Comparison of ENCODE assay signal across 19 cellular contexts in the genomic region with DNA sequence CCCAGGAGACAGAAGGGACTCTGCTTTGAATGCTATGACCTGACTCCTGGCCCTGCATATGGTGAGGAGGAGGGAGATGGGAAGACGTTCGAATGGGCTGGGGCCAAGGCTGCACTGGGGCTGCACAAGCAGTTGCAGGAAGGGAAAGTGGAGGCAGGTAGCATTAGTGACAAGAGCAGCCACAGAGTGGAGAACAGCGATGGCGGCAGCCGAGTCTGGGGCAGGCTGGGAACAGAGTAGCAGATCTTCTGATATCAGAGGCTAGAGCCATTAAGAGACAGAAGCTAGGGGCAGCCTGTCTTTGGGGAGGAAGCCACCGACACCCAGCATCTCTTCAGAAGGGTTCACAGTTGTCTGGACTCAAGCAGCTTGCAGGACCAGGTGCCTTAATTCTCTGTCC. TPM values are rescaled to one million over a fixed set of nuclear protein-coding genes. Genes with fewer than 3 reads are reported as not detected.
DNase-seq lines count a peak whose midpoint lies in the region; ATAC-seq, FAIRE-seq and TF ChIP-seq lines count a peak whose summit lies in the region.
"Had no signal": no experiment of that assay in that cellular context is flagged by ENCODE, and none has a peak within 500 bp of the region (broad histone marks: within the 10 kb centered on the region; RNA-seq: fewer than 3 reads in every experiment).

No MANE protein-coding gene starts in this region.

- H3K4me2 ChIP-seq in A549, result no peak overlapping the region
- H3K4me2 ChIP-seq: KMS-11 had no signal

- CTCF ChIA-PET in A549 (lab: Yijun Ruan, JAX), result interaction anchor here (0.5 to 6.8 kb wide), 7 partner anchors 10 to 241 kb away, joined by 3 to 59 read pairs (median 4); no protein-coding TSS in a partner anchor
- CTCF ChIA-PET in HEK293T (lab: Yijun Ruan, JAX), result no interaction called here

- H3K27ac Mint-ChIP-seq in CD4-positive, CD25-positive, alpha-beta regulatory T cell, result peak overlapping the region in 2 of 3 donors; percentile 70 to 95
- peak overlapping the region; percentile 32 for H3K27ac Mint-ChIP-seq in activated naive CD8-positive, alpha-beta T cell treated with anti-CD3 and anti-CD28 coated beads for 36 hours
- peak overlapping the region; percentile 14 for H3K27ac Mint-ChIP-seq in neural crest cell (ENCODE audit: unreplicated experiment)
- H3K27ac Mint-ChIP-seq: WTC11 had no signal

- no peaks in the 10 kb centered on the region for H3K4me1 ChIP-seq in A549
- no peaks in the 10 kb centered on the region for H3K4me1 ChIP-seq in CD4-positive, CD25-positive, alpha-beta regulatory T cell (ENCODE audit: control insufficient read depth, insufficient read depth, low read length, poor library complexity, severe bottlenecking)
- H3K4me1 ChIP-seq: pancreas had no signal

- H3K4me3 Mint-ChIP-seq in CD4-positive, CD25-positive, alpha-beta regulatory T cell, result no peak overlapping the region
- H3K4me3 Mint-ChIP-seq in activated naive CD8-positive, alpha-beta T cell treated with anti-CD3 and anti-CD28 coated beads for 36 hours, result no peak overlapping the region
- H3K4me3 Mint-ChIP-seq in neural crest cell, result no peak overlapping the region
- H3K4me3 Mint-ChIP-seq: memory B cell, WTC11 had no signal

- no peak overlapping the region for H3K4me3 ChIP-seq in A549
- no peak overlapping the region for H3K4me3 ChIP-seq in CD4-positive, CD25-positive, alpha-beta regulatory T cell (ENCODE audit: low read depth, low read length)
- H3K4me3 ChIP-seq: pancreas had no signal

- TF ChIP-seq CTCF in A549 (IDR thresholded peaks at IDR 0.05) (no peak), neural crest cell (conservative IDR thresholded peaks at IDR 0.05) (no peak)

- H3K36me3 ChIP-seq in CD4-positive, CD25-positive, alpha-beta regulatory T cell (ENCODE audit: control insufficient read depth, insufficient read depth, low read length), result peaks cover 13% of the 10 kb centered on the region
- H3K36me3 ChIP-seq: pancreas had no signal

- peak; percentile 29 to 43; a peak in 5 of 6 replicates for ATAC-seq in A549
- no peak for ATAC-seq in CD4-positive, CD25-positive, alpha-beta regulatory T cell (ENCODE audit: low read depth in 2 of 2)
- no peak for ATAC-seq in GM21360 (IDR thresholded peaks at IDR 0.05; ENCODE audit: unreplicated experiment)
- ATAC-seq in HG02852 (IDR thresholded peaks at IDR 0.05; ENCODE audit: unreplicated experiment), result no peak
- ATAC-seq: pancreas had no signal

- no peak for FAIRE-seq in A549 (lab: Jason Lieb, UNC)
- FAIRE-seq: pancreas had no signal

- peaks cover 4 to 21% (median 9%) of the 10 kb centered on the region in 4 donors for H3K4me1 Mint-ChIP-seq in CD4-positive, CD25-positive, alpha-beta regulatory T cell
- H3K4me1 Mint-ChIP-seq in activated naive CD8-positive, alpha-beta T cell treated with anti-CD3 and anti-CD28 coated beads for 36 hours, result peaks cover 2% of the 10 kb centered on the region
- no peaks in the 10 kb centered on the region for H3K4me1 Mint-ChIP-seq in neural crest cell
- H3K4me1 Mint-ChIP-seq: WTC11 had no signal

- POLR2A ChIA-PET in A549 (lab: Yijun Ruan, JAX), result no interaction called here
- POLR2A ChIA-PET in HEK293T (lab: Yijun Ruan, JAX), result interaction anchor here (1.2 kb wide), 1 partner anchor 13 kb away, joined by 3 read pairs; no protein-coding TSS in a partner anchor

- 96% methylated on average over 6 of the region's 6 CpGs for WGBS in A549 (ENCODE audit: missing lambda C conversion rate)

- H3K36me3 Mint-ChIP-seq in CD4-positive, CD25-positive, alpha-beta regulatory T cell, result peaks cover 27% of the 10 kb centered on the region
- H3K36me3 Mint-ChIP-seq in activated naive CD8-positive, alpha-beta T cell treated with anti-CD3 and anti-CD28 coated beads for 36 hours, result peaks cover 25% of the 10 kb centered on the region
- peaks cover 27% of the 10 kb centered on the region for H3K36me3 Mint-ChIP-seq in neural crest cell (ENCODE audit: low read depth)

- peaks cover 7% of the 10 kb centered on the region; the same call in 2 of the 3 replicates for H3K9me3 ChIP-seq in A549
- no peaks in the 10 kb centered on the region for H3K9me3 ChIP-seq in CD4-positive, CD25-positive, alpha-beta regulatory T cell (ENCODE audit: control insufficient read depth in 2 of 2, low read length in 2 of 2)
- H3K9me3 ChIP-seq: pancreas had no signal

- no peak overlapping the region for H3K27ac ChIP-seq in A549
- H3K27ac ChIP-seq in CD4-positive, CD25-positive, alpha-beta regulatory T cell (ENCODE audit: insufficient read depth, low read length, poor library complexity, severe bottlenecking), result no peak overlapping the region
- H3K27ac ChIP-seq: KMS-11, pancreas had no signal

- DNase-seq in A549 (ENCODE audit: low read depth in 1 of 2, low spot score in 1 of 2) (no peak), neural crest cell (ENCODE audit: low read depth, low spot score) (no peak), HEK293T (ENCODE audit: extremely low spot score) (no peak)
- DNase-seq in CD4-positive, CD25-positive, alpha-beta regulatory T cell, result no peak
- no peak for DNase-seq in activated naive CD8-positive, alpha-beta T cell treated with anti-CD3 and anti-CD28 coated beads for 36 hours
- DNase-seq: cerebellar nuclear complex; DMS153; head of caudate nucleus; NCI-H1417 treated with DMSO at 0.1 percent for 48 hours; NCI-H2081 treated with DMSO at 0.1 percent for 48 hours; NCI-H446; stimulated activated CD4-positive, alpha-beta T cell treated with anti-CD3 and anti-CD28 coated beads, Interleukin-2, amount 100 ng/mL, for 48 hours; stimulated activated naive CD4-positive, alpha-beta T cell had no signal

- no peaks in the 10 kb centered on the region for H3K27me3 ChIP-seq in CD4-positive, CD25-positive, alpha-beta regulatory T cell (ENCODE audit: control insufficient read depth, insufficient read depth, low read length)
- H3K27me3 ChIP-seq: pancreas had no signal

- no peak for TF ChIP-seq EP300 in A549 (IDR thresholded peaks at IDR 0.05)

- TF ChIP-seq POLR2A in A549 (IDR thresholded peaks at IDR 0.05; ENCODE audit: low read length), result no peak

- TF ChIP-seq RAD21 in A549 (conservative IDR thresholded peaks at IDR 0.05 in 1 of 2, IDR thresholded peaks at IDR 0.05 in 1 of 2), result no peak

- peaks cover 0 to 5% (median 1%) of the 10 kb centered on the region in 7 donors for H3K9me3 Mint-ChIP-seq in CD4-positive, CD25-positive, alpha-beta regulatory T cell
- peaks cover 17% of the 10 kb centered on the region for H3K9me3 Mint-ChIP-seq in activated naive CD8-positive, alpha-beta T cell treated with anti-CD3 and anti-CD28 coated beads for 36 hours
- peaks cover 25% of the 10 kb centered on the region for H3K9me3 Mint-ChIP-seq in neural crest cell

- no peaks in the 10 kb centered on the region for H3K27me3 Mint-ChIP-seq in CD4-positive, CD25-positive, alpha-beta regulatory T cell
- no peaks in the 10 kb centered on the region for H3K27me3 Mint-ChIP-seq in activated naive CD8-positive, alpha-beta T cell treated with anti-CD3 and anti-CD28 coated beads for 36 hours
- no peaks in the 10 kb centered on the region for H3K27me3 Mint-ChIP-seq in neural crest cell (ENCODE audit: low read depth)
- H3K27me3 Mint-ChIP-seq: memory B cell had no signal

TF ChIP-seq in A549, 52 proteins besides CTCF, POLR2A, EP300 and RAD21:
- TF ChIP-seq CHD4 (IDR thresholded peaks at IDR 0.05; ENCODE audit: borderline replicate concordance), result no peak

TF ChIP-seq in HEK293T, 16 proteins besides CTCF, POLR2A, EP300 and RAD21:
- TF ChIP-seq SUZ12 (IDR thresholded peaks at IDR 0.05) (no peak), FOXA1 (IDR thresholded peaks at IDR 0.05) (no peak), BHLHE40 (IDR thresholded peaks at IDR 0.05; ENCODE audit: borderline replicate concordance) (no peak), ZNF384 (IDR thresholded peaks at IDR 0.05) (no peak), TARDBP (IDR thresholded peaks at IDR 0.05) (no peak), FOXM1 (IDR thresholded peaks at IDR 0.05; ENCODE audit: borderline replicate concordance) (no peak), ARNT (IDR thresholded peaks at IDR 0.05) (no peak), NFRKB (IDR thresholded peaks at IDR 0.05) (no peak), L3MBTL2 (conservative IDR thresholded peaks at IDR 0.05) (no peak), ELF4 (IDR thresholded peaks at IDR 0.05) (no peak), CTBP1 (IDR thresholded peaks at IDR 0.05; ENCODE audit: borderline replicate concordance) (no peak), SP1 (IDR thresholded peaks at IDR 0.05) (no peak), LEF1 (IDR thresholded peaks at IDR 0.05; ENCODE audit: borderline replicate concordance) (no peak), FOXK2 (IDR thresholded peaks at IDR 0.05) (no peak)
- TF ChIP-seq, protein P1, sequence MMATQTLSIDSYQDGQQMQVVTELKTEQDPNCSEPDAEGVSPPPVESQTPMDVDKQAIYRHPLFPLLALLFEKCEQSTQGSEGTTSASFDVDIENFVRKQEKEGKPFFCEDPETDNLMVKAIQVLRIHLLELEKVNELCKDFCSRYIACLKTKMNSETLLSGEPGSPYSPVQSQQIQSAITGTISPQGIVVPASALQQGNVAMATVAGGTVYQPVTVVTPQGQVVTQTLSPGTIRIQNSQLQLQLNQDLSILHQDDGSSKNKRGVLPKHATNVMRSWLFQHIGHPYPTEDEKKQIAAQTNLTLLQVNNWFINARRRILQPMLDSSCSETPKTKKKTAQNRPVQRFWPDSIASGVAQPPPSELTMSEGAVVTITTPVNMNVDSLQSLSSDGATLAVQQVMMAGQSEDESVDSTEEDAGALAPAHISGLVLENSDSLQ (IDR thresholded peaks at IDR 0.05), result no peak

RNA-seq across cellular contexts. Expression of a gene that starts 50.1 kb away (rescaled TPM):
- polyA plus RNA-seq in A549 (2011; rRNA removed), result 115 and 119 TPM in 2 replicates
- 48.7 and 50.3 TPM in 2 replicates for polyA plus RNA-seq in A549 (2012; cell fraction: cytosol; rRNA removed)
- 37.9 and 52.9 TPM in 2 replicates for polyA plus RNA-seq in A549 (2012; cell fraction: nucleus; rRNA removed)
- polyA plus RNA-seq in A549 (2017; fragmentation: RNase III; extraction: RNeasy Plus Mini Kit Qiagen cat#74134 plus additional on column Dnase treatment), result 34.1 to 36.9 TPM (median 35.9 TPM) in 3 replicates
- polyA minus RNA-seq in A549 (2011; rRNA and poly(A)+ RNA removed), result 59.3 and 67.7 TPM in 2 replicates
- total RNA-seq in CD4-positive, CD25-positive, alpha-beta regulatory T cell, result 25.8 TPM
- polyA plus RNA-seq in CD4-positive, CD25-positive, alpha-beta regulatory T cell, result 10 to 100 TPM; 11.3 to 15.1 (median 13.5) TPM
- total RNA-seq in activated naive CD8-positive, alpha-beta T cell treated with anti-CD3 and anti-CD28 coated beads for 36 hours, result 10 to 100 TPM; 14.6 to 15.1 TPM
- 16.0 and 17.6 TPM in 2 replicates for total RNA-seq in neural crest cell

Comparison
In these comparisons a context has a peak if more than half of its experiments do, and no peak if none do; other contexts are left out.
1. ATAC-seq: peak in A549 (2 of 2); none in CD4-positive, CD25-positive, alpha-beta regulatory T cell (0 of 2), GM21360 (single experiment) and HG02852 (single experiment).
2. H3K27ac Mint-ChIP-seq: peak in every context shown above with its lines; median percentile 82 in CD4-positive, CD25-positive, alpha-beta regulatory T cell; 32 in activated naive CD8-positive, alpha-beta T cell treated with anti-CD3 and anti-CD28 coated beads for 36 hours; 14 in neural crest cell.